Comparison of ENCODE assay signal across 15 cellular contexts in the genomic region with DNA sequence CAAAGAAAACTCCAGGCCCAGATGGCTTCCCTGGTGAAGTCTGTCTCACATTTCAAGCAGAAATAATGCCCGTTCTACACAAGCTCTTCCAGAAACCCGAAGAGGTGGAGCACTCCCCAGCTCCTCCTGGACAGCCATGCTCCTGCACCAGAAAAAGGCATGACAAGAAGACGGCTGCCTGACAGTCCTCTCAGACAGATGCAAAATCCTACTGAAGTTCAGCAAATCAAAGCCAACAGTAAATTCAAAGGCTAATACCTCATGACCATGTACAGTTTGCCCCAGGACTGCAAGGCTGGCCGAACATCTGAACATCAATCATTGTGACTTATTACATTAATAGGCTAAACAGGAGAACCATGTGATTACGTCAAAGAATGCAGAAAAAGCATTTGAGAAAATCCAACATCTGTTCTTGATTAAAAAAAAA. TPM values are rescaled to one million over a fixed set of nuclear protein-coding genes. Genes with fewer than 3 reads are reported as not detected.
DNase-seq lines count a peak whose midpoint lies in the region; ATAC-seq and TF ChIP-seq lines count a peak whose summit lies in the region.
"Had no signal": no experiment of that assay in that cellular context is flagged by ENCODE, and none has a peak within 500 bp of the region (broad histone marks: within the 10 kb centered on the region; RNA-seq: fewer than 3 reads in every experiment).

No MANE protein-coding gene starts in this region.

- H3K4me1 Mint-ChIP-seq in stimulated activated effector memory CD8-positive, alpha-beta T cell treated with anti-CD3 and anti-CD28 coated beads, Interleukin-12 subunit alpha, Interleukin-12 subunit beta, amount 100 ng/mL, for 72 hours, result peaks cover 35% of the 10 kb centered on the region

- H3K27me3 ChIP-seq in esophagus muscularis mucosa, result no peaks in the 10 kb centered on the region
- H3K27me3 ChIP-seq: stomach had no signal

- no peak for TF ChIP-seq CTCF in esophagus muscularis mucosa (IDR thresholded peaks at IDR 0.05)

- DNase-seq in EL (peak; percentile 42), SK-N-DZ (ENCODE audit: low spot score) (peak; percentile 78), fibroblast of peridontal ligament (ENCODE audit: extremely low read depth) (peak; percentile 81), SHP77 (lab: John Stamatoyannopoulos, UW) (no peak), esophagus muscularis mucosa (ENCODE audit: extremely low spot score) (no peak)
- peak; percentile 16 for DNase-seq in stimulated activated CD8-positive, alpha-beta memory T cell treated with anti-CD3 and anti-CD28 coated beads, Interleukin-4, amount 100 ng/mL, for 48 hours
- DNase-seq in stimulated activated effector memory CD8-positive, alpha-beta T cell treated with anti-CD3 and anti-CD28 coated beads, Interleukin-12 subunit alpha, Interleukin-12 subunit beta, amount 100 ng/mL, for 72 hours (ENCODE audit: low spot score in 2 of 2), result no peak
- DNase-seq: activated CD4-positive, alpha-beta T cell treated with anti-CD3 and anti-CD28 coated beads, Interleukin-2, amount 10 ng/mL, durations not matched to agents 24 days and 14 days; Karpas-422; NCI-H1930; NK-92 treated with Interleukin-12 subunit alpha and Interleukin-12 subunit beta, amount 100 ng/mL, for 24 hours; stimulated activated CD4-positive, alpha-beta T cell treated with anti-CD3 and anti-CD28 coated beads, Interleukin-4, amount 100 ng/mL, for 24 hours; stomach had no signal

- TF ChIP-seq EP300 in esophagus muscularis mucosa (IDR thresholded peaks at IDR 0.05), result no peak

- no peak overlapping the region for H3K4me3 Mint-ChIP-seq in stimulated activated effector memory CD8-positive, alpha-beta T cell treated with anti-CD3 and anti-CD28 coated beads, Interleukin-12 subunit alpha, Interleukin-12 subunit beta, amount 100 ng/mL, for 72 hours
- H3K4me3 Mint-ChIP-seq: activated CD4-positive, alpha-beta T cell treated with anti-CD3 and anti-CD28 coated beads, Interleukin-2, amount 10 ng/mL, durations not matched to agents 24 days and 14 days; activated naive CD4-positive, alpha-beta T cell treated with anti-CD3 and anti-CD28 coated beads for 36 hours; dendritic cell treated with granulocyte-macrophage colony-stimulating factor and Interleukin-4, amounts not matched to agents 40 ng/mL and 50 ng/mL, for 4 days had no signal

- peaks cover 0 to 16% (median 7%) of the 10 kb centered on the region in 4 donors for H3K4me1 ChIP-seq in esophagus muscularis mucosa

- ATAC-seq in stimulated activated effector memory CD8-positive, alpha-beta T cell treated with anti-CD3 and anti-CD28 coated beads, Interleukin-12 subunit alpha, Interleukin-12 subunit beta, amount 100 ng/mL, for 72 hours, result no peak

- H3K36me3 ChIP-seq in esophagus muscularis mucosa, result peaks cover 0 to 4% (median 0%) of the 10 kb centered on the region in 4 donors

- peaks cover 6% of the 10 kb centered on the region for H3K36me3 Mint-ChIP-seq in stimulated activated effector memory CD8-positive, alpha-beta T cell treated with anti-CD3 and anti-CD28 coated beads, Interleukin-12 subunit alpha, Interleukin-12 subunit beta, amount 100 ng/mL, for 72 hours

- no peaks in the 10 kb centered on the region for H3K9me3 Mint-ChIP-seq in stimulated activated effector memory CD8-positive, alpha-beta T cell treated with anti-CD3 and anti-CD28 coated beads, Interleukin-12 subunit alpha, Interleukin-12 subunit beta, amount 100 ng/mL, for 72 hours
- H3K9me3 Mint-ChIP-seq: activated CD4-positive, alpha-beta T cell treated with anti-CD3 and anti-CD28 coated beads, Interleukin-2, amount 10 ng/mL, durations not matched to agents 24 days and 14 days; dendritic cell treated with granulocyte-macrophage colony-stimulating factor and Interleukin-4, amounts not matched to agents 40 ng/mL and 50 ng/mL, for 4 days had no signal

- 43% methylated on average over 5 of the region's 5 CpGs for WGBS in esophagus muscularis mucosa

- no peaks in the 10 kb centered on the region for H3K9me3 ChIP-seq in esophagus muscularis mucosa
- H3K9me3 ChIP-seq: stomach had no signal

- no peak overlapping the region for H3K27ac Mint-ChIP-seq in stimulated activated effector memory CD8-positive, alpha-beta T cell treated with anti-CD3 and anti-CD28 coated beads, Interleukin-12 subunit alpha, Interleukin-12 subunit beta, amount 100 ng/mL, for 72 hours
- H3K27ac Mint-ChIP-seq: activated CD4-positive, alpha-beta T cell treated with anti-CD3 and anti-CD28 coated beads, Interleukin-2, amount 10 ng/mL, durations not matched to agents 24 days and 14 days; activated naive CD4-positive, alpha-beta T cell treated with anti-CD3 and anti-CD28 coated beads for 36 hours; dendritic cell treated with granulocyte-macrophage colony-stimulating factor and Interleukin-4, amounts not matched to agents 40 ng/mL and 50 ng/mL, for 4 days had no signal

- no peak overlapping the region for H3K27ac ChIP-seq in esophagus muscularis mucosa (replicated peaks in 1 of 4)
- H3K27ac ChIP-seq: stomach had no signal

- no peak overlapping the region for H3K4me3 ChIP-seq in esophagus muscularis mucosa
- H3K4me3 ChIP-seq: stomach had no signal

- TF ChIP-seq POLR2A in esophagus muscularis mucosa (IDR thresholded peaks at IDR 0.05; ENCODE audit: low read depth), result no peak

- intact Hi-C loops in esophagus muscularis mucosa (cut with DNase I), result no loop called here

RNA-seq across cellular contexts. Expression of a gene that starts 30.8 kb away (rescaled TPM):
- polyA plus RNA-seq in SK-N-DZ (2014; cell fraction: cytosol; rRNA removed), result 24.6 and 29.0 TPM in 2 replicates
- 38.6 and 38.7 TPM in 2 replicates for polyA plus RNA-seq in SK-N-DZ (2014; cell fraction: nucleus; rRNA removed)
- total RNA-seq in esophagus muscularis mucosa, result 10 to 100 TPM; 38.8 to 86.4 (median 59.2) TPM

RNA-seq across cellular contexts. Expression of a gene that starts 50.8 kb away (rescaled TPM):
- 16.7 and 22.6 TPM in 2 replicates for polyA plus RNA-seq in SK-N-DZ (2014; cell fraction: cytosol; rRNA removed)
- polyA plus RNA-seq in SK-N-DZ (2014; cell fraction: nucleus; rRNA removed), result 34.7 and 51.8 TPM in 2 replicates
- total RNA-seq in esophagus muscularis mucosa, result 10 to 100 TPM in 3 of 4 donors, 1 to 10 TPM in 1; 9.9 to 14.1 (median 11.3) TPM

RNA-seq across cellular contexts. Expression of a gene that starts 50.8 kb away (rescaled TPM):
- polyA plus RNA-seq in SK-N-DZ (2014; cell fraction: cytosol; rRNA removed), result 0.07 and 0.17 TPM in 2 replicates
- not detected in 2 replicates for polyA plus RNA-seq in SK-N-DZ (2014; cell fraction: nucleus; rRNA removed)
- 1 to 10 TPM; 1.2 to 3.3 (median 2.7) TPM for total RNA-seq in esophagus muscularis mucosa

Comparison
In these comparisons a context has a peak if more than half of its experiments do, and no peak if none do; other contexts are left out.
1. DNase-seq: peak in EL (single experiment), SK-N-DZ (single experiment), fibroblast of peridontal ligament (single experiment) and stimulated activated CD8-positive, alpha-beta memory T cell treated with anti-CD3 and anti-CD28 coated beads, Interleukin-4, amount 100 ng/mL, for 48 hours (single experiment); none in SHP77 (0 of 2), esophagus muscularis mucosa (single experiment) and stimulated activated effector memory CD8-positive, alpha-beta T cell treated with anti-CD3 and anti-CD28 coated beads, Interleukin-12 subunit alpha, Interleukin-12 subunit beta, amount 100 ng/mL, for 72 hours (0 of 2).